25 cellular contexts compared by ENCODE assay signal in genomic region chrX:150007356-150007755, GRCh38.
"Had no signal": no experiment of that assay in that cellular context is flagged by ENCODE, and none has a peak within 500 bp of the region (broad histone marks: within the 10 kb centered on the region; RNA-seq: fewer than 3 reads in every experiment).

No MANE protein-coding gene starts in this region.

- H3K4me3 ChIP-seq: ascending aorta, Peyer's patch, SJCRH30 had no signal

- DNase-seq: activated B cell treated with CpG ODN at 0.5 μM for 24 hours; activated CD4-positive, alpha-beta T cell treated with anti-CD3 and anti-CD28 coated beads for 1 hour; activated CD4-positive, alpha-beta T cell treated with anti-CD3 and anti-CD28 coated beads, Interleukin-2, amount 10 ng/mL, durations not matched to agents 24 days and 14 days; activated CD4-positive, alpha-beta T cell treated with anti-CD3 and anti-CD28 coated beads, Interleukin-2, amount 50 U/mL, for 48 hours; activated CD8-positive, alpha-beta memory T cell treated with anti-CD3 and anti-CD28 coated beads, Interleukin-2, amount 10 ng/mL, durations not matched to agents 7 days and 5 days; activated effector memory CD4-positive, alpha-beta T cell treated with anti-CD3 and anti-CD28 coated beads, Interleukin-2, amount 50 U/mL, for 16 hours; activated naive CD4-positive, alpha-beta T cell treated with Interleukin-2 at 50 U/mL for 16 hours; activated naive CD8-positive, alpha-beta T cell treated with anti-CD3 and anti-CD28 coated beads, Interleukin-2, amount 50 U/mL, for 24 hours; activated T-cell treated with anti-CD3 and anti-CD28 coated beads, Interleukin-2, amount 50 U/mL, for 4 hours; amniotic stem cell; MM.1S; NCI-H1105; NCI-H1436; NCI-H187; NCI-H2081; NCI-H446; NCI-H524; Peyer's patch; Right ventricle myocardium superior; SJCRH30; T-helper 9 cell had no signal

- H3K9me3 Mint-ChIP-seq: activated B cell treated with CpG ODN at 0.5 μM for 24 hours; activated CD4-positive, alpha-beta T cell treated with anti-CD3 and anti-CD28 coated beads, Interleukin-2, amount 10 ng/mL, durations not matched to agents 24 days and 14 days; activated naive CD4-positive, alpha-beta T cell treated with anti-CD3 and anti-CD28 coated beads, Interleukin-2, amount 50 U/mL, for 72 hours; activated naive CD8-positive, alpha-beta T cell treated with anti-CD3 and anti-CD28 coated beads, Interleukin-2, amount 50 U/mL, for 24 hours; activated T-cell treated with anti-CD3 and anti-CD28 coated beads, Interleukin-2, amount 50 U/mL, for 4 hours; T-helper 1 cell treated with Interleukin-12 subunit alpha and Interleukin-12 subunit beta and Interleukin-4 antibody, amounts not matched to agents 30 μg/mL and 1 μg/mL, for 36 hours had no signal

- H3K36me3 Mint-ChIP-seq: activated CD8-positive, alpha-beta memory T cell treated with anti-CD3 and anti-CD28 coated beads, Interleukin-2, amount 10 ng/mL, durations not matched to agents 7 days and 5 days; brain had no signal

- H3K27me3 Mint-ChIP-seq: activated B cell treated with CpG ODN at 0.5 μM for 24 hours; activated CD4-positive, alpha-beta T cell treated with anti-CD3 and anti-CD28 coated beads, Interleukin-2, amount 10 ng/mL, durations not matched to agents 24 days and 14 days; activated CD8-positive, alpha-beta memory T cell treated with anti-CD3 and anti-CD28 coated beads, Interleukin-2, amount 10 ng/mL, durations not matched to agents 7 days and 5 days; activated naive CD8-positive, alpha-beta T cell treated with anti-CD3 and anti-CD28 coated beads, Interleukin-2, amount 50 U/mL, for 24 hours; brain had no signal

- H3K4me1 Mint-ChIP-seq: activated B cell treated with CpG ODN at 0.5 μM for 24 hours; activated CD4-positive, alpha-beta T cell treated with anti-CD3 and anti-CD28 coated beads, Interleukin-2, amount 10 ng/mL, durations not matched to agents 24 days and 14 days; activated CD8-positive, alpha-beta memory T cell treated with anti-CD3 and anti-CD28 coated beads, Interleukin-2, amount 10 ng/mL, durations not matched to agents 7 days and 5 days; activated naive CD8-positive, alpha-beta T cell treated with anti-CD3 and anti-CD28 coated beads, Interleukin-2, amount 50 U/mL, for 24 hours; brain had no signal

- H3K36me3 ChIP-seq: ascending aorta, Peyer's patch, SJCRH30 had no signal

- H3K9me3 ChIP-seq: ascending aorta, Peyer's patch, SJCRH30 had no signal

- H3K4me3 Mint-ChIP-seq: activated B cell treated with CpG ODN at 0.5 μM for 24 hours; activated CD4-positive, alpha-beta T cell treated with anti-CD3 and anti-CD28 coated beads, Interleukin-2, amount 10 ng/mL, durations not matched to agents 24 days and 14 days; activated CD8-positive, alpha-beta memory T cell treated with anti-CD3 and anti-CD28 coated beads, Interleukin-2, amount 10 ng/mL, durations not matched to agents 7 days and 5 days; activated naive CD8-positive, alpha-beta T cell treated with anti-CD3 and anti-CD28 coated beads, Interleukin-2, amount 50 U/mL, for 24 hours; activated T-cell treated with anti-CD3 and anti-CD28 coated beads, Interleukin-2, amount 50 U/mL, for 4 hours; brain; T-helper 1 cell treated with Interleukin-12 subunit alpha and Interleukin-12 subunit beta and Interleukin-4 antibody, amounts not matched to agents 30 μg/mL and 1 μg/mL, for 36 hours had no signal

- H3K27me3 ChIP-seq: ascending aorta, Peyer's patch, SJCRH30 had no signal

- H3K27ac Mint-ChIP-seq: activated B cell treated with CpG ODN at 0.5 μM for 24 hours; activated CD4-positive, alpha-beta T cell treated with anti-CD3 and anti-CD28 coated beads, Interleukin-2, amount 10 ng/mL, durations not matched to agents 24 days and 14 days; activated CD8-positive, alpha-beta memory T cell treated with anti-CD3 and anti-CD28 coated beads, Interleukin-2, amount 10 ng/mL, durations not matched to agents 7 days and 5 days; activated naive CD4-positive, alpha-beta T cell treated with anti-CD3 and anti-CD28 coated beads, Interleukin-2, amount 50 U/mL, for 72 hours; activated naive CD8-positive, alpha-beta T cell treated with anti-CD3 and anti-CD28 coated beads, Interleukin-2, amount 50 U/mL, for 24 hours; brain; T-helper 1 cell treated with Interleukin-12 subunit alpha and Interleukin-12 subunit beta and Interleukin-4 antibody, amounts not matched to agents 30 μg/mL and 1 μg/mL, for 36 hours had no signal

- ATAC-seq: activated CD8-positive, alpha-beta memory T cell treated with anti-CD3 and anti-CD28 coated beads, Interleukin-2, amount 10 ng/mL, durations not matched to agents 7 days and 5 days; activated naive CD4-positive, alpha-beta T cell treated with anti-CD3 and anti-CD28 coated beads, Interleukin-2, amount 50 U/mL, for 72 hours; activated naive CD8-positive, alpha-beta T cell treated with anti-CD3 and anti-CD28 coated beads, Interleukin-2, amount 50 U/mL, for 24 hours; activated T-cell treated with anti-CD3 and anti-CD28 coated beads, Interleukin-2, amount 50 U/mL, for 4 hours had no signal
